ENCODE assay signal across 1 cellular context in the genomic region with DNA sequence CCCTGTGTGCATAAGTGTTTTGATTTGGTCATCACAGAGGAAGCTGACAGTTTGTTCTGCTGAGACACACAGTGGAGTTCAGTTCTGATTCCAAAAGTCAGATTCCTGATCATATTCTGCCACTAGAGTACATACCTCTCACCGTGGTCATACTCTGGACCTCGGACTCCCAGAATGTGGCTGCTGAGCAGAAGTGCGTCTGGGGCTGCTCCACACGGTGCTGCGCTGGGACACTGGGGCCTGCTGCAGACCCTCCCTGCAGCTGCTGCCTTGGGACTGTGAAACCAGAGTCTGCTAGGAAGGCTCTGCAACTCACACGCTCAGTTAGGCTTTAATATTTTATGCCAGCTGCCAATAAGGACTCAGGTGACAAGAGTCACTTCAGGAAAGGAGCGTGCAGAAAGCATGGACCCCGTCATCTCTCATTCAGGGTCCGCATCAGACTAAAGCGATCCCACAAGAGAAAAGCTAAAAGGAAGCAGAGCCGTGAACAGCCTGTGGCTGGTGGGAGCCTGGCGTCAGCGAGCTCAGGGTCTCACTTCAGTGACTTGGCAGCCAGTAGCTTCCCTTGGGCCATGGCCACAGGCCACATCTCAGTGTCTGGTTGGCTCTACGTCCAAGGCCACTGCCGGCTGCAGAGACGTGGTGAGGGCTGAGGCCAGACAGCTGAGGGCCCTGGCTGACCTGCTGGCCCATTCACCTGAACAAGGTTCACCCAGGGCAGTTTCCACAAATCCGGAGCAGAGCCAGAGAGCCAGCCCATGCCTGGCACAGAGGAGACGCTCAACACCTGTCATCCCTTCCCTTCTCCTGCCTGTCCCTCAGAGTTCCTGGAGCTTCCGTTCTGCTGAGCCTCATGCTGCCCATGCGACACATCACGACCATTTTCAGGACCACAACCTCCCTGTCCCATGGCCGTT.
TF ChIP-seq lines count a peak whose summit lies in the region.

No MANE protein-coding gene starts in this region.

TF ChIP-seq in HepG2, 621 proteins besides CTCF, POLR2A, EP300 and RAD21 (continued from another document and continues in another):
- TF ChIP-seq, protein P1, sequence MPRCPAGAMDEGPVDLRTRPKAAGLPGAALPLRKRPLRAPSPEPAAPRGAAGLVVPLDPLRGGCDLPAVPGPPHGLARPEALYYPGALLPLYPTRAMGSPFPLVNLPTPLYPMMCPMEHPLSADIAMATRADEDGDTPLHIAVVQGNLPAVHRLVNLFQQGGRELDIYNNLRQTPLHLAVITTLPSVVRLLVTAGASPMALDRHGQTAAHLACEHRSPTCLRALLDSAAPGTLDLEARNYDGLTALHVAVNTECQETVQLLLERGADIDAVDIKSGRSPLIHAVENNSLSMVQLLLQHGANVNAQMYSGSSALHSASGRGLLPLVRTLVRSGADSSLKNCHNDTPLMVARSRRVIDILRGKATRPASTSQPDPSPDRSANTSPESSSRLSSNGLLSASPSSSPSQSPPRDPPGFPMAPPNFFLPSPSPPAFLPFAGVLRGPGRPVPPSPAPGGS (CRISPR knock-in tag; IDR thresholded peaks at IDR 0.05), result peak; percentile 90
- TF ChIP-seq ZNF558 (CRISPR knock-in tag; IDR thresholded peaks at IDR 0.05; ENCODE audit: borderline replicate concordance) (no peak), PCBP2 (optimal IDR thresholded peaks at IDR 0.05; ENCODE audit: low read depth, low read length, poor library complexity, severe bottlenecking) (no peak), ZFP36 (IDR thresholded peaks at IDR 0.05; ENCODE audit: borderline replicate concordance, low read depth, low read length, partially characterized antibody) (no peak), ASH2L (IDR thresholded peaks at IDR 0.05; ENCODE audit: insufficient read length, low read depth, low read length) (peak; percentile 68), ZMYM4 (CRISPR knock-in tag; IDR thresholded peaks at IDR 0.05) (peak; percentile 81), PRDM15 (CRISPR knock-in tag; IDR thresholded peaks at IDR 0.05) (no peak; the same call in 1 of the 2 replicates), MEIS2 (CRISPR knock-in tag; IDR thresholded peaks at IDR 0.05) (no peak; the same call in none of the 2 replicates), SSRP1 (CRISPR knock-in tag; IDR thresholded peaks at IDR 0.05) (no peak), ZNF296 (CRISPR knock-in tag; conservative IDR thresholded peaks at IDR 0.05) (peak; percentile 90; the same call in 1 of the 2 replicates), MTF2 (CRISPR knock-in tag; IDR thresholded peaks at IDR 0.05; ENCODE audit: borderline replicate concordance) (0 out of 2 replicates have a peak, but pooled peaks have one; percentile 73), ZNF773 (CRISPR knock-in tag; IDR thresholded peaks at IDR 0.05; ENCODE audit: borderline replicate concordance) (no peak), SAFB2 (CRISPR knock-in tag; IDR thresholded peaks at IDR 0.05; ENCODE audit: borderline replicate concordance, low read depth) (peak; percentile 45; the same call in 1 of the 2 replicates), HIVEP1 (CRISPR knock-in tag; IDR thresholded peaks at IDR 0.05) (peak; percentile 88), ZNF101 (CRISPR knock-in tag; IDR thresholded peaks at IDR 0.05; ENCODE audit: borderline replicate concordance, low read depth) (0 out of 2 replicates have a peak, but pooled peaks have one; percentile 89), ZNF614 (CRISPR knock-in tag; IDR thresholded peaks at IDR 0.05; ENCODE audit: borderline replicate concordance) (peak; percentile 72; the same call in 1 of the 2 replicates), ZNF264 (CRISPR knock-in tag; IDR thresholded peaks at IDR 0.05) (peak; percentile 79; the same call in 1 of the 2 replicates), LCORL (IDR thresholded peaks at IDR 0.05) (no peak; the same call in 1 of the 2 replicates), LCORL (CRISPR knock-in tag; IDR thresholded peaks at IDR 0.05) (peak; percentile 93), ZNF484 (CRISPR knock-in tag; IDR thresholded peaks at IDR 0.05; ENCODE audit: borderline replicate concordance, low read depth) (no peak), RXRB (CRISPR knock-in tag; IDR thresholded peaks at IDR 0.05; ENCODE audit: borderline replicate concordance) (peak; percentile 97), ZNF597 (CRISPR knock-in tag; IDR thresholded peaks at IDR 0.05) (no peak), SMC3 (IDR thresholded peaks at IDR 0.05; ENCODE audit: low read length) (no peak; the same call in 1 of the 2 replicates), SRSF1 (optimal IDR thresholded peaks at IDR 0.05; ENCODE audit: low read depth, low read length) (no peak), ZNF253 (CRISPR knock-in tag; IDR thresholded peaks at IDR 0.05; ENCODE audit: borderline replicate concordance) (no peak), SIX4 (CRISPR knock-in tag; IDR thresholded peaks at IDR 0.05) (no peak; the same call in 1 of the 2 replicates), ZBTB20 (CRISPR knock-in tag; IDR thresholded peaks at IDR 0.05; ENCODE audit: borderline replicate concordance, low read depth) (peak; percentile 83; the same call in 1 of the 2 replicates), MAFG (CRISPR knock-in tag; IDR thresholded peaks at IDR 0.05) (no peak), ZSCAN12 (CRISPR knock-in tag; IDR thresholded peaks at IDR 0.05) (no peak), ZNF737 (CRISPR knock-in tag; IDR thresholded peaks at IDR 0.05; ENCODE audit: borderline replicate concordance) (no peak), ZNF7 (CRISPR knock-in tag; IDR thresholded peaks at IDR 0.05) (no peak), ZMYM2 (CRISPR knock-in tag; IDR thresholded peaks at IDR 0.05) (peak; percentile 83; the same call in 1 of the 2 replicates), ZBTB46 (CRISPR knock-in tag; IDR thresholded peaks at IDR 0.05; ENCODE audit: borderline replicate concordance) (no peak), PITX1 (CRISPR knock-in tag; IDR thresholded peaks at IDR 0.05) (peak; percentile 93), MBD4 (IDR thresholded peaks at IDR 0.05; ENCODE audit: borderline replicate concordance, low read length) (no peak), CREM (IDR thresholded peaks at IDR 0.05) (peak; percentile 71), CREM (CRISPR knock-in tag; IDR thresholded peaks at IDR 0.05) (no peak), ZBTB4 (CRISPR knock-in tag; IDR thresholded peaks at IDR 0.05; ENCODE audit: borderline replicate concordance) (peak; percentile 97; the same call in 1 of the 2 replicates), ZNF451 (CRISPR knock-in tag; IDR thresholded peaks at IDR 0.05) (peak; percentile 52; the same call in 1 of the 2 replicates), ZNF883 (CRISPR knock-in tag; IDR thresholded peaks at IDR 0.05; ENCODE audit: not compliant biosample characterization) (peak; percentile 79), IRF1 (CRISPR knock-in tag; IDR thresholded peaks at IDR 0.05; ENCODE audit: low read depth) (0 out of 2 replicates have a peak, but pooled peaks have one; percentile 43), ZNF672 (CRISPR knock-in tag; IDR thresholded peaks at IDR 0.05) (no peak), ZBTB3 (CRISPR knock-in tag; IDR thresholded peaks at IDR 0.05; ENCODE audit: borderline replicate concordance, low read depth) (peak; percentile 79; the same call in 1 of the 2 replicates)
- TF ChIP-seq, protein P2, sequence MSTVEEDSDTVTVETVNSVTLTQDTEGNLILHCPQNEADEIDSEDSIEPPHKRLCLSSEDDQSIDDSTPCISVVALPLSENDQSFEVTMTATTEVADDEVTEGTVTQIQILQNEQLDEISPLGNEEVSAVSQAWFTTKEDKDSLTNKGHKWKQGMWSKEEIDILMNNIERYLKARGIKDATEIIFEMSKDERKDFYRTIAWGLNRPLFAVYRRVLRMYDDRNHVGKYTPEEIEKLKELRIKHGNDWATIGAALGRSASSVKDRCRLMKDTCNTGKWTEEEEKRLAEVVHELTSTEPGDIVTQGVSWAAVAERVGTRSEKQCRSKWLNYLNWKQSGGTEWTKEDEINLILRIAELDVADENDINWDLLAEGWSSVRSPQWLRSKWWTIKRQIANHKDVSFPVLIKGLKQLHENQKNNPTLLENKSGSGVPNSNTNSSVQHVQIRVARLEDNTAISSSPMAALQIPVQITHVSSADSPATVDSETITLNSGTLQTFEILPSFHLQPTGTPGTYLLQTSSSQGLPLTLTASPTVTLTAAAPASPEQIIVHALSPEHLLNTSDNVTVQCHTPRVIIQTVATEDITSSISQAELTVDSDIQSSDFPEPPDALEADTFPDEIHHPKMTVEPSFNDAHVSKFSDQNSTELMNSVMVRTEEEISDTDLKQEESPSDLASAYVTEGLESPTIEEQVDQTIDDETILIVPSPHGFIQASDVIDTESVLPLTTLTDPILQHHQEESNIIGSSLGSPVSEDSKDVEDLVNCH (CRISPR knock-in tag; IDR thresholded peaks at IDR 0.05), result 0 out of 2 replicates have a peak, but pooled peaks have one; percentile 64
- TF ChIP-seq, protein P3, sequence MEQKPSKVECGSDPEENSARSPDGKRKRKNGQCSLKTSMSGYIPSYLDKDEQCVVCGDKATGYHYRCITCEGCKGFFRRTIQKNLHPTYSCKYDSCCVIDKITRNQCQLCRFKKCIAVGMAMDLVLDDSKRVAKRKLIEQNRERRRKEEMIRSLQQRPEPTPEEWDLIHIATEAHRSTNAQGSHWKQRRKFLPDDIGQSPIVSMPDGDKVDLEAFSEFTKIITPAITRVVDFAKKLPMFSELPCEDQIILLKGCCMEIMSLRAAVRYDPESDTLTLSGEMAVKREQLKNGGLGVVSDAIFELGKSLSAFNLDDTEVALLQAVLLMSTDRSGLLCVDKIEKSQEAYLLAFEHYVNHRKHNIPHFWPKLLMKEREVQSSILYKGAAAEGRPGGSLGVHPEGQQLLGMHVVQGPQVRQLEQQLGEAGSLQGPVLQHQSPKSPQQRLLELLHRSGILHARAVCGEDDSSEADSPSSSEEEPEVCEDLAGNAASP (CRISPR knock-in tag; IDR thresholded peaks at IDR 0.05; ENCODE audit: borderline replicate concordance), result peak; percentile 99
